1 cellular context compared by ENCODE assay signal in genomic region chr7:137987011-137987334, GRCh38.
TF ChIP-seq lines count a peak whose summit lies in the region.

No MANE protein-coding gene starts in this region.

TF ChIP-seq in GM12878, 131 proteins besides CTCF, POLR2A, EP300 and RAD21 (continued from another document):
- TF ChIP-seq E2F4 (IDR thresholded peaks at IDR 0.05; ENCODE audit: low read depth, low read length) = no peak
- TF ChIP-seq, protein P1, sequence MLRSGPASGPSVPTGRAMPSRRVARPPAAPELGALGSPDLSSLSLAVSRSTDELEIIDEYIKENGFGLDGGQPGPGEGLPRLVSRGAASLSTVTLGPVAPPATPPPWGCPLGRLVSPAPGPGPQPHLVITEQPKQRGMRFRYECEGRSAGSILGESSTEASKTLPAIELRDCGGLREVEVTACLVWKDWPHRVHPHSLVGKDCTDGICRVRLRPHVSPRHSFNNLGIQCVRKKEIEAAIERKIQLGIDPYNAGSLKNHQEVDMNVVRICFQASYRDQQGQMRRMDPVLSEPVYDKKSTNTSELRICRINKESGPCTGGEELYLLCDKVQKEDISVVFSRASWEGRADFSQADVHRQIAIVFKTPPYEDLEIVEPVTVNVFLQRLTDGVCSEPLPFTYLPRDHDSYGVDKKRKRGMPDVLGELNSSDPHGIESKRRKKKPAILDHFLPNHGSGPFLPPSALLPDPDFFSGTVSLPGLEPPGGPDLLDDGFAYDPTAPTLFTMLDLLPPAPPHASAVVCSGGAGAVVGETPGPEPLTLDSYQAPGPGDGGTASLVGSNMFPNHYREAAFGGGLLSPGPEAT (IDR thresholded peaks at IDR 0.05; ENCODE audit: low read depth) = no peak
- TF ChIP-seq BCL11A (IDR thresholded peaks at IDR 0.05; ENCODE audit: low read depth, low read length) = no peak
- no peak for TF ChIP-seq STAT3 (IDR thresholded peaks at IDR 0.05; ENCODE audit: low read depth, low read length)
- TF ChIP-seq ZBED1 (IDR thresholded peaks at IDR 0.05; ENCODE audit: borderline replicate concordance) = no peak
- TF ChIP-seq ZNF24 (IDR thresholded peaks at IDR 0.05) = no peak
- TF ChIP-seq EZH2 (IDR thresholded peaks at IDR 0.05; ENCODE audit: borderline replicate concordance, control insufficient read depth, low read depth, low read length) = no peak
